33 cellular contexts compared by ENCODE assay signal in genomic region chr1:160465123-160465522, GRCh38. TPM values are rescaled to one million over a fixed set of nuclear protein-coding genes. Genes with fewer than 3 reads are reported as not detected.
DNase-seq lines count a peak whose midpoint lies in the region; ATAC-seq and TF ChIP-seq lines count a peak whose summit lies in the region.
"Had no signal": no experiment of that assay in that cellular context is flagged by ENCODE, and none has a peak within 500 bp of the region (broad histone marks: within the 10 kb centered on the region; RNA-seq: fewer than 3 reads in every experiment).

No MANE protein-coding gene starts in this region.

- H3K4me1 ChIP-seq in BLaER1 = peaks cover 37% of the 10 kb centered on the region
- H3K4me1 ChIP-seq: upper lobe of right lung had no signal

- peaks cover 42% of the 10 kb centered on the region for H3K9me3 ChIP-seq in BLaER1
- H3K9me3 ChIP-seq: ovary, upper lobe of right lung had no signal

- TF ChIP-seq POLR2A in GM18505 (IDR thresholded peaks at IDR 0.05; ENCODE audit: borderline replicate concordance, extremely low read depth, insufficient read depth, insufficient read length) = no peak

- no peak overlapping the region for H3K9ac ChIP-seq in BLaER1

- no peak overlapping the region for H3K27ac ChIP-seq in BLaER1
- H3K27ac ChIP-seq: ovary, SK-N-MC, upper lobe of right lung had no signal

- H3K36me3 Mint-ChIP-seq in activated CD4-positive, alpha-beta T cell treated with anti-CD3 and anti-CD28 coated beads, Interleukin-2, amount 10 ng/mL, durations not matched to agents 24 days and 14 days (ENCODE audit: low read depth) = peaks cover 12% of the 10 kb centered on the region
- peaks cover 5% of the 10 kb centered on the region for H3K36me3 Mint-ChIP-seq in memory B cell
- H3K36me3 Mint-ChIP-seq in mesothelial cell of epicardium = no peaks in the 10 kb centered on the region
- H3K36me3 Mint-ChIP-seq: CD4-positive, alpha-beta memory T cell had no signal

- TF ChIP-seq CTCF in mesothelial cell of epicardium (IDR thresholded peaks at IDR 0.05; ENCODE audit: unreplicated experiment) = no peak

- no peaks in the 10 kb centered on the region for H3K27me3 Mint-ChIP-seq in activated CD4-positive, alpha-beta T cell treated with anti-CD3 and anti-CD28 coated beads, Interleukin-2, amount 10 ng/mL, durations not matched to agents 24 days and 14 days
- no peaks in the 10 kb centered on the region for H3K27me3 Mint-ChIP-seq in memory B cell
- H3K27me3 Mint-ChIP-seq in mesothelial cell of epicardium (ENCODE audit: low read depth) = peaks cover 14% of the 10 kb centered on the region
- H3K27me3 Mint-ChIP-seq: activated naive CD8-positive, alpha-beta T cell treated with anti-CD3 and anti-CD28 coated beads, Interleukin-2, amount 10 ng/mL, durations not matched to agents 7 days and 5 days; CD4-positive, alpha-beta memory T cell had no signal

- H3K36me3 ChIP-seq in BLaER1 = peaks cover 30% of the 10 kb centered on the region
- H3K36me3 ChIP-seq: ovary, upper lobe of right lung had no signal

- no peaks in the 10 kb centered on the region for H4K20me1 ChIP-seq in BLaER1

- H3K27ac Mint-ChIP-seq in activated CD4-positive, alpha-beta T cell treated with anti-CD3 and anti-CD28 coated beads, Interleukin-2, amount 10 ng/mL, durations not matched to agents 24 days and 14 days = peak overlapping the region; percentile 72
- peak overlapping the region; percentile 62 for H3K27ac Mint-ChIP-seq in memory B cell
- no peak overlapping the region for H3K27ac Mint-ChIP-seq in mesothelial cell of epicardium
- H3K27ac Mint-ChIP-seq: CD4-positive, alpha-beta memory T cell; endodermal cell had no signal

- ATAC-seq in memory B cell (ENCODE audit: low read depth) (peak; percentile 77), GM18505 (IDR thresholded peaks at IDR 0.05; ENCODE audit: unreplicated experiment) (no peak)
- ATAC-seq: PC-3, upper lobe of right lung had no signal

- peaks cover 66% of the 10 kb centered on the region for H3K4me1 Mint-ChIP-seq in activated CD4-positive, alpha-beta T cell treated with anti-CD3 and anti-CD28 coated beads, Interleukin-2, amount 10 ng/mL, durations not matched to agents 24 days and 14 days
- peaks cover 38% of the 10 kb centered on the region for H3K4me1 Mint-ChIP-seq in memory B cell
- H3K4me1 Mint-ChIP-seq in mesothelial cell of epicardium = no peaks in the 10 kb centered on the region

- 0 out of 2 replicates have a peak overlapping the region, but pooled peaks have one; percentile 8 for H3K4me2 ChIP-seq in BLaER1

- peak overlapping the region; percentile 17 for H3K4me3 Mint-ChIP-seq in activated CD4-positive, alpha-beta T cell treated with anti-CD3 and anti-CD28 coated beads, Interleukin-2, amount 10 ng/mL, durations not matched to agents 24 days and 14 days
- peak overlapping the region; percentile 76 for H3K4me3 Mint-ChIP-seq in memory B cell
- no peak overlapping the region for H3K4me3 Mint-ChIP-seq in mesothelial cell of epicardium
- H3K4me3 Mint-ChIP-seq: activated naive CD8-positive, alpha-beta T cell treated with anti-CD3 and anti-CD28 coated beads, Interleukin-2, amount 10 ng/mL, durations not matched to agents 7 days and 5 days; CD4-positive, alpha-beta memory T cell; dendritic cell treated with granulocyte-macrophage colony-stimulating factor and Interleukin-4, amounts not matched to agents 40 ng/mL and 50 ng/mL, for 4 days; endodermal cell; H9 had no signal

- H3K9me3 Mint-ChIP-seq in activated CD4-positive, alpha-beta T cell treated with anti-CD3 and anti-CD28 coated beads, Interleukin-2, amount 10 ng/mL, durations not matched to agents 24 days and 14 days = peaks cover 12% of the 10 kb centered on the region
- H3K9me3 Mint-ChIP-seq in memory B cell = peaks cover 8% of the 10 kb centered on the region
- H3K9me3 Mint-ChIP-seq in mesothelial cell of epicardium = no peaks in the 10 kb centered on the region
- H3K9me3 Mint-ChIP-seq: dendritic cell treated with granulocyte-macrophage colony-stimulating factor and Interleukin-4, amounts not matched to agents 40 ng/mL and 50 ng/mL, for 4 days; endodermal cell; H9 had no signal

- H3K4me3 ChIP-seq in BLaER1 = no peak overlapping the region
- H3K4me3 ChIP-seq: ovary, SK-N-MC, upper lobe of right lung had no signal

- DNase-seq in activated CD4-positive, alpha-beta T cell treated with anti-CD3 and anti-CD28 coated beads, Interleukin-2, amount 10 ng/mL, durations not matched to agents 24 days and 14 days = no peak
- DNase-seq in activated CD4-positive, alpha-beta T cell treated with anti-CD3 and anti-CD28 coated beads, Interleukin-2, amount 50 U/mL, for 1 hour = no peak
- DNase-seq in NCI-H526 (lab: John Stamatoyannopoulos, UW) = peak; percentile 67 to 85
- no peak for DNase-seq in memory B cell (ENCODE audit: low spot score in 2 of 2)
- DNase-seq in central memory CD4-positive, alpha-beta T cell = no peak
- no peak for DNase-seq in mesothelial cell of epicardium (ENCODE audit: low spot score in 2 of 2, unreplicated experiment in 2 of 2)
- DNase-seq: activated CD8-positive, alpha-beta memory T cell treated with anti-CD3 and anti-CD28 coated beads for 24 hours; activated naive CD8-positive, alpha-beta T cell treated with anti-CD3 and anti-CD28 coated beads, Interleukin-2, amount 10 ng/mL, durations not matched to agents 7 days and 5 days; activated T-cell treated with anti-CD3 and anti-CD28 coated beads, Interleukin-2, amount 50 U/mL, for 1 hour; AML-193; caudate nucleus; CD4-positive, alpha-beta memory T cell; endodermal cell; glutamatergic neuron; H9; mammary epithelial cell; NCI-H1092; NCI-H187; NCI-H2171 treated with DMSO at 0.1 percent for 48 hours; NCI-H510A; NK-92 treated with Interleukin-12 subunit alpha and Interleukin-12 subunit beta, amount 100 ng/mL, for 24 hours; ovary; PC-3; stimulated activated CD4-positive, alpha-beta T cell treated with anti-CD3 and anti-CD28 coated beads, Interleukin-15, amount 100 ng/mL, for 24 hours; stimulated activated CD4-positive, alpha-beta T cell treated with anti-CD3 and anti-CD28 coated beads, Interleukin-4, amount 100 ng/mL, for 4 hours; upper lobe of right lung had no signal

- intact Hi-C loops in activated CD4-positive, alpha-beta T cell treated with anti-CD3 and anti-CD28 coated beads, Interleukin-2, amount 10 ng/mL, durations not matched to agents 24 days and 14 days (cut with micrococcal nuclease) = no loop called here

- H3K27me3 ChIP-seq in BLaER1 = no peaks in the 10 kb centered on the region
- H3K27me3 ChIP-seq: ovary, upper lobe of right lung had no signal

RNA-seq across cellular contexts. Expression of gene SLAMF6, which starts 57.9 kb away (rescaled TPM):
- total RNA-seq in activated CD4-positive, alpha-beta T cell treated with anti-CD3 and anti-CD28 coated beads, Interleukin-2, amount 10 ng/mL, durations not matched to agents 24 days and 14 days = 53.8 and 55.4 TPM in 2 replicates
- not detected in 3 replicates for total RNA-seq in mesothelial cell of epicardium
- total RNA-seq: astrocyte, Daoy, endodermal cell, H9, mammary epithelial cell, PC-3, temporal lobe had no signal

Comparison
In these comparisons a context has a peak if more than half of its experiments do, and no peak if none do; other contexts are left out.
1. DNase-seq: peak in NCI-H526 (2 of 2); none in activated CD4-positive, alpha-beta T cell treated with anti-CD3 and anti-CD28 coated beads, Interleukin-2, amount 10 ng/mL, durations not matched to agents 24 days and 14 days (single experiment), activated CD4-positive, alpha-beta T cell treated with anti-CD3 and anti-CD28 coated beads, Interleukin-2, amount 50 U/mL, for 1 hour (single experiment), memory B cell (0 of 2), central memory CD4-positive, alpha-beta T cell (single experiment) and mesothelial cell of epicardium (0 of 2).
2. RNA of gene SLAMF6, which starts 57.9 kb away (total RNA-seq): 53.8 to 55.4 TPM in activated CD4-positive, alpha-beta T cell treated with anti-CD3 and anti-CD28 coated beads, Interleukin-2, amount 10 ng/mL, durations not matched to agents 24 days and 14 days; not detected in mesothelial cell of epicardium; every median in the first group is over 10 times any median in the second.